Comparison of ENCODE assay signal across 22 cellular contexts in genomic region chr12:108610856-108611605, GRCh38. TPM values are rescaled to one million over a fixed set of nuclear protein-coding genes. Genes with fewer than 3 reads are reported as not detected.
DNase-seq lines count a peak whose midpoint lies in the region; ATAC-seq and TF ChIP-seq lines count a peak whose summit lies in the region.
"Had no signal": no experiment of that assay in that cellular context is flagged by ENCODE, and none has a peak within 500 bp of the region (broad histone marks: within the 10 kb centered on the region; RNA-seq: fewer than 3 reads in every experiment).

No MANE protein-coding gene starts in this region.

- H4K91ac ChIP-seq in neuronal stem cell (ENCODE audit: low read depth, low read length, poor library complexity), result peak overlapping the region; percentile 74

- peaks cover 9% of the 10 kb centered on the region for H3K36me3 Mint-ChIP-seq in activated CD4-positive, alpha-beta T cell treated with anti-CD3 and anti-CD28 coated beads, Interleukin-2, amount 10 ng/mL, durations not matched to agents 24 days and 14 days (ENCODE audit: low read depth)
- H3K36me3 Mint-ChIP-seq: CD4-positive, CD25-positive, alpha-beta regulatory T cell had no signal

- no peak overlapping the region for H3K23ac ChIP-seq in neuronal stem cell (ENCODE audit: low read depth, low read length, poor library complexity)

- no peak overlapping the region for H4K8ac ChIP-seq in neuronal stem cell (ENCODE audit: low read depth, low read length)

- H3K27ac ChIP-seq in neuronal stem cell (replicated peaks; ENCODE audit: low read length), result no peak overlapping the region
- H3K27ac ChIP-seq in vagina, result peak overlapping the region; percentile 71
- no peak overlapping the region for H3K27ac ChIP-seq in psoas muscle
- H3K27ac ChIP-seq: 22Rv1, PC-9 had no signal

- no peak overlapping the region for H3K4me3 Mint-ChIP-seq in activated CD4-positive, alpha-beta T cell treated with anti-CD3 and anti-CD28 coated beads, Interleukin-2, amount 10 ng/mL, durations not matched to agents 24 days and 14 days
- H3K4me3 Mint-ChIP-seq: CD4-positive, CD25-positive, alpha-beta regulatory T cell had no signal

- no peaks in the 10 kb centered on the region for H3K79me1 ChIP-seq in neuronal stem cell (ENCODE audit: low read depth, low read length)

- peaks cover 3% of the 10 kb centered on the region for H3K27me3 Mint-ChIP-seq in activated CD4-positive, alpha-beta T cell treated with anti-CD3 and anti-CD28 coated beads, Interleukin-2, amount 10 ng/mL, durations not matched to agents 24 days and 14 days
- H3K27me3 Mint-ChIP-seq: CD4-positive, CD25-positive, alpha-beta regulatory T cell had no signal

- no peak overlapping the region for H3K14ac ChIP-seq in neuronal stem cell (ENCODE audit: low read length)

- intact Hi-C loops in activated CD4-positive, alpha-beta T cell treated with anti-CD3 and anti-CD28 coated beads, Interleukin-2, amount 10 ng/mL, durations not matched to agents 24 days and 14 days (cut with micrococcal nuclease), result no loop called here
- intact Hi-C loops in vagina (cut with DNase I) (no loop called here), psoas muscle (cut with DNase I) (no loop called here)

- peak overlapping the region; percentile 4 for H3K18ac ChIP-seq in neuronal stem cell (ENCODE audit: low read length)

- H3K4me3 ChIP-seq in adipocyte (ENCODE audit: low read length) (no peak overlapping the region), neuronal stem cell (ENCODE audit: low read length in 2 of 2) (no peak overlapping the region), vagina (no peak overlapping the region), psoas muscle (no peak overlapping the region)
- H3K4me3 ChIP-seq: PC-9 had no signal

- no peak overlapping the region for H2BK5ac ChIP-seq in neuronal stem cell (ENCODE audit: low read length)

- H3K9ac ChIP-seq in adipocyte (ENCODE audit: low read length) (peak overlapping the region; percentile 65), neuronal stem cell (ENCODE audit: low read depth, low read length, poor library complexity) (no peak overlapping the region)

- H3K4ac ChIP-seq in neuronal stem cell (ENCODE audit: low read length), result no peak overlapping the region

- no CpG with 5 or more reads among the region's 15 CpGs for WGBS in neuronal stem cell (ENCODE audit: extremely low coverage in 2 of 2, insufficient read length in 2 of 2, insufficient replicate concordance in 1 of 2), 2 donors
- 70 to 82% (median 75%) methylated on average over 15 of the region's 15 CpGs for WGBS in psoas muscle, 3 donors

- H2BK120ac ChIP-seq in neuronal stem cell (ENCODE audit: low read depth, low read length), result no peak overlapping the region

- peaks cover 2% of the 10 kb centered on the region for H3K9me3 Mint-ChIP-seq in activated CD4-positive, alpha-beta T cell treated with anti-CD3 and anti-CD28 coated beads, Interleukin-2, amount 10 ng/mL, durations not matched to agents 24 days and 14 days

- H2AK5ac ChIP-seq in neuronal stem cell (ENCODE audit: low read depth, low read length), result peak overlapping the region; percentile 24

- peaks cover 46% of the 10 kb centered on the region for H3K4me1 ChIP-seq in adipocyte (ENCODE audit: control insufficient read depth, insufficient read depth, low read length)
- H3K4me1 ChIP-seq in neuronal stem cell (ENCODE audit: control insufficient read depth in 2 of 2, insufficient read depth in 1 of 2, low read depth in 1 of 2, low read length in 2 of 2), result peaks cover 0 to 5% of the 10 kb centered on the region in 2 donors
- H3K4me1 ChIP-seq in vagina, result no peaks in the 10 kb centered on the region
- no peaks in the 10 kb centered on the region for H3K4me1 ChIP-seq in psoas muscle
- H3K4me1 ChIP-seq: BE2C had no signal

- H3K27me3 ChIP-seq in adipocyte (replicated peaks; ENCODE audit: control insufficient read depth, insufficient read depth, low read length) (no peaks in the 10 kb centered on the region), neuronal stem cell (ENCODE audit: control insufficient read depth in 3 of 3, insufficient read depth in 3 of 3, low read depth in 1 of 3, low read length in 3 of 3) (peaks cover 0 to 19% (median 0%) of the 10 kb centered on the region in 3 experiments), vagina (no peaks in the 10 kb centered on the region), psoas muscle (ENCODE audit: insufficient read depth in 3 of 3, low read length in 2 of 3) (peaks cover 0 to 3% (median 0%) of the 10 kb centered on the region in 3 donors)
- H3K27me3 ChIP-seq: BE2C had no signal

- peak; percentile 54 for DNase-seq in activated CD4-positive, alpha-beta T cell treated with anti-CD3 and anti-CD28 coated beads, Interleukin-2, amount 10 ng/mL, durations not matched to agents 24 days and 14 days
- no peak for DNase-seq in activated CD4-positive, alpha-beta T cell treated with anti-CD3 and anti-CD28 coated beads, Interleukin-2, amount 50 U/mL, for 4 hours
- DNase-seq in adipocyte (ENCODE audit: low read depth) (no peak), neuronal stem cell (ENCODE audit: low spot score) (no peak), vagina (ENCODE audit: extremely low spot score in 2 of 2) (no peak), psoas muscle (no peak), NCI-H2029 treated with DMSO at 0.1 percent for 48 hours (lab: John Stamatoyannopoulos, UW) (no peak)
- DNase-seq: BE2C; CD4-positive, CD25-positive, alpha-beta regulatory T cell; Karpas-422; NCI-H1092; NCI-H1417 treated with DMSO at 0.1 percent for 48 hours; NCI-H187 treated with DMSO at 0.1 percent for 48 hours; NCI-H2107; NCI-H524; PC-9; Right ventricle myocardium superior; RPMI8226 had no signal

- no peak overlapping the region for H2AFZ ChIP-seq in neuronal stem cell (ENCODE audit: low read length)
- H2AFZ ChIP-seq: PC-9 had no signal

- ATAC-seq in psoas muscle (no peak), HG03469 (IDR thresholded peaks at IDR 0.05; ENCODE audit: unreplicated experiment) (no peak)

- peak overlapping the region; percentile 45 for H2BK15ac ChIP-seq in neuronal stem cell (ENCODE audit: low read length)

- peaks cover 15% of the 10 kb centered on the region for H3K4me1 Mint-ChIP-seq in activated CD4-positive, alpha-beta T cell treated with anti-CD3 and anti-CD28 coated beads, Interleukin-2, amount 10 ng/mL, durations not matched to agents 24 days and 14 days

- peaks cover 5% of the 10 kb centered on the region for H3K9me3 ChIP-seq in adipocyte (ENCODE audit: control insufficient read depth, low read length)
- peaks cover 0 to 3% of the 10 kb centered on the region in 2 donors for H3K9me3 ChIP-seq in neuronal stem cell (replicated peaks in 1 of 2; ENCODE audit: control insufficient read depth in 2 of 2, insufficient read depth in 1 of 2, low read depth in 1 of 2, low read length in 2 of 2)
- H3K9me3 ChIP-seq in vagina, result no peaks in the 10 kb centered on the region
- peaks cover 5% of the 10 kb centered on the region for H3K9me3 ChIP-seq in psoas muscle
- H3K9me3 ChIP-seq: BE2C had no signal

- H3K4me2 ChIP-seq in neuronal stem cell (ENCODE audit: insufficient read depth, low read length, poor library complexity, severe bottlenecking), result no peak overlapping the region
- H3K4me2 ChIP-seq: PC-9 had no signal

- H2BK12ac ChIP-seq in neuronal stem cell (ENCODE audit: low read length), result no peak overlapping the region

- H3K36me3 ChIP-seq in adipocyte (ENCODE audit: control insufficient read depth, insufficient read depth, low read length, severe bottlenecking), result no peaks in the 10 kb centered on the region
- no peaks in the 10 kb centered on the region for H3K36me3 ChIP-seq in neuronal stem cell (replicated peaks in 1 of 2; ENCODE audit: control insufficient read depth in 2 of 2, insufficient read depth in 2 of 2, low read length in 2 of 2)
- H3K36me3 ChIP-seq in vagina, result no peaks in the 10 kb centered on the region
- H3K36me3 ChIP-seq in psoas muscle (ENCODE audit: insufficient read depth in 1 of 2, low read depth in 1 of 2), result no peaks in the 10 kb centered on the region
- H3K36me3 ChIP-seq: BE2C had no signal

- no peak for TF ChIP-seq CTCF in vagina (IDR thresholded peaks at IDR 0.05)
- no peak for TF ChIP-seq CTCF in psoas muscle (IDR thresholded peaks at IDR 0.05)

- H3K27ac Mint-ChIP-seq in activated CD4-positive, alpha-beta T cell treated with anti-CD3 and anti-CD28 coated beads, Interleukin-2, amount 10 ng/mL, durations not matched to agents 24 days and 14 days, result no peak overlapping the region

- no peak for TF ChIP-seq POLR2A in vagina (IDR thresholded peaks at IDR 0.05)

RNA-seq across cellular contexts. Expression of gene TMEM119, which starts 13.1 kb away (rescaled TPM):
- 0.47 TPM in 1 of 2 replicates, not detected in the other for total RNA-seq in activated CD4-positive, alpha-beta T cell treated with anti-CD3 and anti-CD28 coated beads, Interleukin-2, amount 10 ng/mL, durations not matched to agents 24 days and 14 days
- 0.68 TPM for polyA plus RNA-seq in neuronal stem cell (2013, experiment 1 of 2)
- polyA plus RNA-seq in neuronal stem cell (2013, experiment 2 of 2), result 0.73 TPM
- total RNA-seq in vagina (34.6 TPM), psoas muscle (1 to 10 TPM in 2 of 4 donors, under 1 TPM in 2; 0.25 to 2.6 (median 0.68) TPM)
- under 1 TPM; 0.31 to 0.99 (median 0.34) TPM for polyA plus RNA-seq in psoas muscle
- total RNA-seq: HT-29, PC-9, SK-MEL-5 had no signal

RNA-seq across cellular contexts. Expression of gene SELPLG, which starts 22.7 kb away (rescaled TPM):
- 47.4 and 49.4 TPM in 2 replicates for total RNA-seq in activated CD4-positive, alpha-beta T cell treated with anti-CD3 and anti-CD28 coated beads, Interleukin-2, amount 10 ng/mL, durations not matched to agents 24 days and 14 days
- polyA plus RNA-seq in neuronal stem cell (2013, experiment 1 of 2), result 0.11 TPM
- polyA plus RNA-seq in neuronal stem cell (2013, experiment 2 of 2), result 0.15 TPM
- total RNA-seq in vagina, result 14.2 TPM
- 1 to 10 TPM; 1.5 to 2.3 (median 1.8) TPM for total RNA-seq in psoas muscle
- polyA plus RNA-seq in psoas muscle, result 1 to 10 TPM in 2 of 3 donors, under 1 TPM in 1; 0.62 to 3.8 (median 1.2) TPM
- total RNA-seq: HT-29 had no signal

RNA-seq across cellular contexts. Expression of gene ISCU, which starts 48.6 kb away (rescaled TPM):
- total RNA-seq in activated CD4-positive, alpha-beta T cell treated with anti-CD3 and anti-CD28 coated beads, Interleukin-2, amount 10 ng/mL, durations not matched to agents 24 days and 14 days, result 61.5 and 66.1 TPM in 2 replicates
- polyA plus RNA-seq in neuronal stem cell (2013, experiment 1 of 2), result 94.0 TPM
- polyA plus RNA-seq in neuronal stem cell (2013, experiment 2 of 2), result 89.8 TPM
- total RNA-seq in vagina (167 TPM), psoas muscle (100 to 1,000 TPM; 148 to 225 (median 212) TPM)
- 100 to 1,000 TPM; 190 to 352 (median 220) TPM for polyA plus RNA-seq in psoas muscle

RNA-seq across cellular contexts. Expression of gene SART3, which starts 50.1 kb away (rescaled TPM):
- total RNA-seq in activated CD4-positive, alpha-beta T cell treated with anti-CD3 and anti-CD28 coated beads, Interleukin-2, amount 10 ng/mL, durations not matched to agents 24 days and 14 days, result 89.1 and 90.5 TPM in 2 replicates
- 39.6 TPM for polyA plus RNA-seq in neuronal stem cell (2013, experiment 1 of 2)
- 37.7 TPM for polyA plus RNA-seq in neuronal stem cell (2013, experiment 2 of 2)
- total RNA-seq in vagina (44.2 TPM), psoas muscle (10 to 100 TPM; 22.3 to 32.7 (median 24.9) TPM)
- 10 to 100 TPM; 13.4 to 35.3 (median 22.5) TPM for polyA plus RNA-seq in psoas muscle

Comparison
In these comparisons a context has a peak if more than half of its experiments do, and no peak if none do; other contexts are left out.
1. RNA of gene TMEM119, which starts 13.1 kb away (total RNA-seq): 34.6 TPM in vagina (single experiment); 0.25 to 2.6 TPM in psoas muscle and 0.47 TPM in activated CD4-positive, alpha-beta T cell treated with anti-CD3 and anti-CD28 coated beads, Interleukin-2, amount 10 ng/mL, durations not matched to agents 24 days and 14 days; every median in the first group is over 10 times any median in the second.